ENCODE assay signal across 10 cellular contexts in genomic region chr15:70806992-70807712, GRCh38. TPM values are rescaled to one million over a fixed set of nuclear protein-coding genes. Genes with fewer than 3 reads are reported as not detected.
A peak's percentile ranks its signal among the peaks of the same experiment; 100 is the strongest.
DNase-seq lines count a peak whose midpoint lies in the region; ATAC-seq and TF ChIP-seq lines count a peak whose summit lies in the region.
"Had no signal": no experiment of that assay in that cellular context is flagged by ENCODE, and none has a peak within 500 bp of the region (broad histone marks: within the 10 kb centered on the region; RNA-seq: fewer than 3 reads in every experiment).

No MANE protein-coding gene starts in this region.

- DNase-seq in AML-193 (lab: John Stamatoyannopoulos, UW) (peak; percentile 32 to 39), Panc1 (ENCODE audit: low read depth, low spot score) (no peak), fibroblast of pulmonary artery (ENCODE audit: low read depth) (peak; percentile 57), neural crest cell (ENCODE audit: low read depth, low spot score) (no peak), NCI-H82 (lab: John Stamatoyannopoulos, UW) (no peak), cortex of kidney (lab: John Stamatoyannopoulos, UW) (no peak)
- DNase-seq in stimulated activated CD4-positive, alpha-beta T cell treated with anti-CD3 and anti-CD28 coated beads, Interleukin-15, amount 100 ng/mL, for 24 hours = no peak
- DNase-seq: activated T-cell treated with anti-CD3 and anti-CD28 coated beads, Interleukin-2, amount 50 U/mL, for 72 hours; NCI-H526 had no signal

- peak overlapping the region; percentile 7 for H3K27ac Mint-ChIP-seq in neural crest cell (ENCODE audit: unreplicated experiment)
- H3K27ac Mint-ChIP-seq: activated T-cell treated with anti-CD3 and anti-CD28 coated beads, Interleukin-2, amount 50 U/mL, for 72 hours had no signal

- no peaks in the 10 kb centered on the region for H3K36me3 Mint-ChIP-seq in neural crest cell (ENCODE audit: low read depth)

- H3K9me3 Mint-ChIP-seq in neural crest cell = no peaks in the 10 kb centered on the region
- H3K9me3 Mint-ChIP-seq: activated T-cell treated with anti-CD3 and anti-CD28 coated beads, Interleukin-2, amount 50 U/mL, for 72 hours had no signal

- TF ChIP-seq CTCF in Panc1 (IDR thresholded peaks at IDR 0.05) (no peak), fibroblast of pulmonary artery (IDR thresholded peaks at IDR 0.05; ENCODE audit: low read length, missing control alignments) (no peak), neural crest cell (conservative IDR thresholded peaks at IDR 0.05) (no peak)

- BruUV-seq in Panc1 (replicated peaks; lab: Mats Ljungman, UMichigan) = no TSS peak

- CTCF ChIA-PET in Panc1 (lab: Charles Lee) = no interaction called here

- no peaks in the 10 kb centered on the region for H3K36me3 ChIP-seq in Panc1 (ENCODE audit: control insufficient read depth, insufficient read depth, low read length)

- no peak for ATAC-seq in Panc1
- ATAC-seq in HG03175 (IDR thresholded peaks at IDR 0.05; ENCODE audit: unreplicated experiment) = no peak
- ATAC-seq: activated T-cell treated with anti-CD3 and anti-CD28 coated beads, Interleukin-2, amount 50 U/mL, for 72 hours had no signal

- POLR2A ChIA-PET in Panc1 (lab: Charles Lee) = interaction anchor here (1.1 kb wide), 1 partner anchor 8 kb away, joined by 3 read pairs; no protein-coding TSS in a partner anchor

- H3K4me1 Mint-ChIP-seq in neural crest cell = peaks cover 8% of the 10 kb centered on the region

- H3K27ac ChIP-seq in Panc1 (ENCODE audit: low read length) = peak overlapping the region; percentile 65

- H3K27me3 Mint-ChIP-seq in neural crest cell (ENCODE audit: low read depth) = no peaks in the 10 kb centered on the region

- H3K9me3 ChIP-seq in Panc1 (ENCODE audit: control insufficient read depth, insufficient read depth, low read depth, low read length) = no peaks in the 10 kb centered on the region; the same call in 1 of the 2 replicates

- no peaks in the 10 kb centered on the region for H3K27me3 ChIP-seq in Panc1 (ENCODE audit: control insufficient read depth, insufficient read depth, low read length)

- intact Hi-C loops in Panc1 (cut with micrococcal nuclease; ENCODE audit: unreplicated experiment) = no loop called here

- H3K4me3 ChIP-seq in Panc1 (ENCODE audit: low read depth in 2 of 2, low read length in 2 of 2) = no peak overlapping the region
- H3K4me3 ChIP-seq in fibroblast of pulmonary artery (replicated peaks; ENCODE audit: low read depth, low read length) = no peak overlapping the region

- in situ Hi-C loops in Panc1 (cut with HindIII; ENCODE audit: low pct_unique_long_range_greater_than_20kb, low sequenced_read_pairs) = no loop called here

- H3K4me3 Mint-ChIP-seq in neural crest cell = no peak overlapping the region
- H3K4me3 Mint-ChIP-seq: activated T-cell treated with anti-CD3 and anti-CD28 coated beads, Interleukin-2, amount 50 U/mL, for 72 hours had no signal

- H3K4me1 ChIP-seq in Panc1 (ENCODE audit: control insufficient read depth, insufficient read depth, low read length) = peaks cover 22% of the 10 kb centered on the region

RNA-seq across cellular contexts. Expression of gene UACA, which starts 43.8 kb away (rescaled TPM):
- total RNA-seq in Panc1 (2021; ENCODE audit: unreplicated experiment) (303 TPM), neural crest cell (36.8 and 37.8 TPM in 2 replicates)
- polyA plus RNA-seq in Panc1 (2012; ENCODE audit: insufficient read length) = 124 TPM

RNA-seq across cellular contexts. Expression of gene LARP6, which starts 46.8 kb away (rescaled TPM):
- 66.3 TPM for total RNA-seq in Panc1 (2021; ENCODE audit: unreplicated experiment)
- polyA plus RNA-seq in Panc1 (2012; ENCODE audit: insufficient read length) = 69.8 TPM
- total RNA-seq in neural crest cell = 18.2 and 20.5 TPM in 2 replicates

Comparison
In these comparisons a context has a peak if more than half of its experiments do, and no peak if none do; other contexts are left out.
1. DNase-seq: peak in AML-193 (2 of 2) and fibroblast of pulmonary artery (single experiment); none in Panc1 (single experiment), neural crest cell (single experiment), NCI-H82 (single experiment), cortex of kidney (single experiment) and stimulated activated CD4-positive, alpha-beta T cell treated with anti-CD3 and anti-CD28 coated beads, Interleukin-15, amount 100 ng/mL, for 24 hours (single experiment).